ENCODE assay signal across 8 cellular contexts in genomic region chr1:212858055-212858460, GRCh38. TPM values are rescaled to one million over a fixed set of nuclear protein-coding genes. Genes with fewer than 3 reads are reported as not detected.
DNase-seq lines count a peak whose midpoint lies in the region; ATAC-seq and TF ChIP-seq lines count a peak whose summit lies in the region.

FLVCR1 (plus strand) TSS chr1:212858275; CDS start chr1:212858453, 178 bp downstream.

- H3K4me3 ChIP-seq in BLaER1, result peak within 1 kb of the TSS; percentile 90
- H3K4me3 ChIP-seq in choroid plexus epithelial cell (ENCODE audit: low read depth, low read length), result peak within 1 kb of the TSS; percentile 88

- H3K9me3 Mint-ChIP-seq in activated CD4-positive, alpha-beta T cell treated with anti-CD3 and anti-CD28 coated beads for 36 hours (ENCODE audit: low read depth), result no peaks in the 10 kb centered on the region

- H3K27me3 ChIP-seq in BLaER1, result no peaks in the 10 kb centered on the region

- peak within 1 kb of the TSS; percentile 91 for H3K9ac ChIP-seq in BLaER1

- peaks cover 22% of the 10 kb centered on the region for H3K36me3 ChIP-seq in BLaER1

- peak; percentile 86 for DNase-seq in NCI-H524 treated with DMSO at 0.1 percent for 48 hours (lab: John Stamatoyannopoulos, UW)
- peak; percentile 98 for DNase-seq in activated CD4-positive, alpha-beta T cell treated with anti-CD3 and anti-CD28 coated beads for 36 hours
- DNase-seq in choroid plexus epithelial cell (ENCODE audit: low read depth), result peak; percentile 97
- DNase-seq in kidney glomerular epithelial cell (lab: John Stamatoyannopoulos, UW), result peak; percentile 92
- peak; percentile 93 to 94 for DNase-seq in stimulated activated CD4-positive, alpha-beta T cell treated with anti-CD3 and anti-CD28 coated beads, Interleukin-15, amount 100 ng/mL, for 48 hours (ENCODE audit: low read depth in 2 of 2)

- POLR2A ChIA-PET in activated CD4-positive, alpha-beta T cell treated with anti-CD3 and anti-CD28 coated beads for 36 hours (lab: Charles Lee), result interaction anchor here (0.5 to 1.0 kb wide), 5 partner anchors 250 to 1558 kb away, joined by 3 to 9 read pairs (median 4); partner anchors contain the start of gene ATF3

- H3K4me1 Mint-ChIP-seq in activated CD4-positive, alpha-beta T cell treated with anti-CD3 and anti-CD28 coated beads for 36 hours, result peaks cover 15% of the 10 kb centered on the region

- H3K27ac Mint-ChIP-seq in activated CD4-positive, alpha-beta T cell treated with anti-CD3 and anti-CD28 coated beads for 36 hours, result peak within 1 kb of the TSS; percentile 92

- no peak within 1 kb of the TSS for H3K4me3 Mint-ChIP-seq in activated CD4-positive, alpha-beta T cell treated with anti-CD3 and anti-CD28 coated beads for 36 hours

- H3K27ac ChIP-seq in BLaER1, result peak within 1 kb of the TSS; percentile 86

- intact Hi-C loops in activated CD4-positive, alpha-beta T cell treated with anti-CD3 and anti-CD28 coated beads for 36 hours (cut with DNase I, micrococcal nuclease), result loop anchor here (1.0 to 5.0 kb wide), 11 partner anchors 67 to 573 kb away; partner anchors contain the start of genes NSL1 (in 2 of the 2), TATDN3 (in 2 of the 2), ANGEL2 (in 1 of the 2) and ATF3 (in 1 of the 2)

- H3K9me3 ChIP-seq in BLaER1, result peaks cover 12% of the 10 kb centered on the region; the same call in 1 of the 2 replicates

- no peaks in the 10 kb centered on the region for H3K27me3 Mint-ChIP-seq in activated CD4-positive, alpha-beta T cell treated with anti-CD3 and anti-CD28 coated beads for 36 hours

- peaks cover 9% of the 10 kb centered on the region for H3K36me3 Mint-ChIP-seq in activated CD4-positive, alpha-beta T cell treated with anti-CD3 and anti-CD28 coated beads for 36 hours (ENCODE audit: low read depth)

- ATAC-seq in GM19324 (IDR thresholded peaks at IDR 0.05; ENCODE audit: low FRiP score, unreplicated experiment), result peak; percentile 98
- ATAC-seq in HG03460 (IDR thresholded peaks at IDR 0.05; ENCODE audit: unreplicated experiment), result peak; percentile 96
- peak; percentile 98 for ATAC-seq in activated CD4-positive, alpha-beta T cell treated with anti-CD3 and anti-CD28 coated beads for 36 hours

- H3K4me1 ChIP-seq in BLaER1, result peaks cover 40% of the 10 kb centered on the region

- no peak for TF ChIP-seq CTCF in choroid plexus epithelial cell (conservative IDR thresholded peaks at IDR 0.05; ENCODE audit: low read depth, low read length)

- peak within 1 kb of the TSS; percentile 96 for H3K4me2 ChIP-seq in BLaER1

- peaks cover 26% of the 10 kb centered on the region for H4K20me1 ChIP-seq in BLaER1

- CTCF ChIA-PET in activated CD4-positive, alpha-beta T cell treated with anti-CD3 and anti-CD28 coated beads for 36 hours (lab: Charles Lee), result interaction anchor here (0.7 to 1.4 kb wide), 5 partner anchors 193 to 1177 kb away, joined by 3 to 5 read pairs (median 4); partner anchors contain the start of genes DTL and INTS7

RNA-seq across cellular contexts. Expression of gene FLVCR1, which starts in this region (rescaled TPM):
- 10 to 100 TPM; 13.5 to 13.9 TPM for total RNA-seq in activated CD4-positive, alpha-beta T cell treated with anti-CD3 and anti-CD28 coated beads for 36 hours

Comparison
In these comparisons a context has a peak if more than half of its experiments do, and no peak if none do; other contexts are left out.
1. Peak in every context shown above with its lines: DNase-seq, ATAC-seq, H3K4me3 ChIP-seq and H3K27ac ChIP-seq.